In genomic region chr7:142568430-142569097, GRCh38 we compare ENCODE assay signal across 10 cellular contexts.
A peak's percentile ranks its signal among the peaks of the same experiment; 100 is the strongest.
DNase-seq lines count a peak whose midpoint lies in the region; ATAC-seq, FAIRE-seq and TF ChIP-seq lines count a peak whose summit lies in the region.
"Had no signal": no experiment of that assay in that cellular context is flagged by ENCODE, and none has a peak within 500 bp of the region (broad histone marks: within the 10 kb centered on the region; RNA-seq: fewer than 3 reads in every experiment).

No MANE protein-coding gene starts in this region.

- no peak for FAIRE-seq in K562 (lab: Jason Lieb, UNC)

- peaks cover 0 to 7% (median 4%) of the 10 kb centered on the region in 5 donors for H3K36me3 Mint-ChIP-seq in naive thymus-derived CD4-positive, alpha-beta T cell
- H3K36me3 Mint-ChIP-seq: stimulated activated memory B cell treated with anti-CD40 and anti-IgM and Interleukin-4, amounts not matched to agents 10 μg/mL and 1 μg/mL and 100 μg/mL, for 72 hours had no signal

- dilution Hi-C loops in IMR-90 (cut with HindIII; ENCODE audit: low sequenced_read_pairs, unreplicated experiment): no loop called here

- peak overlapping the region; percentile 93 for H2BK120ac ChIP-seq in IMR-90 (ENCODE audit: low read depth, low read length)

- peaks cover 0 to 19% of the 10 kb centered on the region in 2 experiments; a peak in 1 of 4 replicates for H3K79me1 ChIP-seq in IMR-90 (ENCODE audit: low read depth in 1 of 2, low read length in 2 of 2)

- 0% methylated on average over 1 of the region's 5 CpGs; no CpG with 5 or more reads in 1 of the 2 experiments for WGBS in IMR-90 (ENCODE audit: extremely low coverage in 2 of 2, insufficient read length in 1 of 2), 2 experiments
- WGBS in K562 (ENCODE audit: insufficient coverage, low coverage, missing lambda C conversion rate): under 1% methylated on average over 5 of the region's 5 CpGs

- peak overlapping the region; percentile 92; the same call in 1 of the 2 replicates for H2BK20ac ChIP-seq in IMR-90 (ENCODE audit: low read depth, low read length)

- TF ChIP-seq CTCF in IMR-90 (conservative IDR thresholded peaks at IDR 0.05; ENCODE audit: low read depth, low read length) (no peak), K562 (IDR thresholded peaks at IDR 0.05 in 2 of 3, conservative IDR thresholded peaks at IDR 0.05 in 1 of 3; ENCODE audit: insufficient read depth in 2 of 3, low read depth in 1 of 3, low read length in 3 of 3) (no peak), left ventricle myocardium inferior (IDR thresholded peaks at IDR 0.05; ENCODE audit: borderline replicate concordance) (no peak)

- DNase-seq in EH (ENCODE audit: low read depth) (peak; percentile 92), IMR-90 (peak; percentile 93), K562 (ENCODE audit: extremely low read depth in 1 of 4, low spot score in 3 of 4) (no peak), left ventricle myocardium inferior (no peak)
- no peak for DNase-seq in naive thymus-derived CD4-positive, alpha-beta T cell

- no peak overlapping the region; the same call in 1 of the 2 replicates for H3K4me2 ChIP-seq in IMR-90 (ENCODE audit: low read depth, low read length)
- H3K4me2 ChIP-seq in K562 (ENCODE audit: insufficient read depth, low read length): no peak overlapping the region

- no peak overlapping the region for H4K91ac ChIP-seq in IMR-90 (ENCODE audit: insufficient read depth, low read depth, low read length)

- H3K9me3 Mint-ChIP-seq in naive thymus-derived CD4-positive, alpha-beta T cell: no peaks in the 10 kb centered on the region
- H3K9me3 Mint-ChIP-seq: stimulated activated memory B cell treated with anti-CD40 and anti-IgM and Interleukin-4, amounts not matched to agents 10 μg/mL and 1 μg/mL and 100 μg/mL, for 72 hours had no signal

- H2BK15ac ChIP-seq in IMR-90 (ENCODE audit: low read depth, low read length): no peak overlapping the region

- peaks cover 0 to 10% (median 7%) of the 10 kb centered on the region in 7 donors for H3K4me1 Mint-ChIP-seq in naive thymus-derived CD4-positive, alpha-beta T cell

- TF ChIP-seq RAD21 in IMR-90 (IDR thresholded peaks at IDR 0.05; ENCODE audit: low read length) (no peak), K562 (CRISPR knock-in tag; conservative IDR thresholded peaks at IDR 0.05 in 1 of 2, IDR thresholded peaks at IDR 0.05 in 1 of 2) (no peak)

- peak; percentile 77 for ATAC-seq in IMR-90 (ENCODE audit: low read depth)
- ATAC-seq in K562: no peak
- ATAC-seq in naive thymus-derived CD4-positive, alpha-beta T cell: peak; percentile 71
- ATAC-seq in HG03439 (IDR thresholded peaks at IDR 0.05; ENCODE audit: unreplicated experiment): no peak
- ATAC-seq in HG02571 (IDR thresholded peaks at IDR 0.05; ENCODE audit: unreplicated experiment): no peak
- no peak for ATAC-seq in HG03095 (IDR thresholded peaks at IDR 0.05; ENCODE audit: unreplicated experiment)
- ATAC-seq: sciatic nerve had no signal

- H3K9me3 ChIP-seq in IMR-90 (ENCODE audit: control insufficient read depth, insufficient read depth, low read length) (no peaks in the 10 kb centered on the region), K562 (replicated peaks; ENCODE audit: control insufficient read depth, insufficient read depth, low read depth, low read length) (no peaks in the 10 kb centered on the region), left ventricle myocardium inferior (replicated peaks) (peaks cover 9% of the 10 kb centered on the region)
- H3K9me3 ChIP-seq in naive thymus-derived CD4-positive, alpha-beta T cell (ENCODE audit: control insufficient read depth in 2 of 3, low read length in 3 of 3): no peaks in the 10 kb centered on the region

- POLR2A ChIA-PET in IMR-90 (lab: Charles Lee; ENCODE audit: unreplicated experiment) (no interaction called here), K562 (lab: Yijun Ruan, JAX) (no interaction called here)
- POLR2A ChIA-PET in naive thymus-derived CD4-positive, alpha-beta T cell (lab: Charles Lee): no interaction called here

- TF ChIP-seq POLR2A in IMR-90 (IDR thresholded peaks at IDR 0.05; ENCODE audit: low read depth, low read length) (no peak), K562 (conservative IDR thresholded peaks at IDR 0.05) (no peak)

- no peak overlapping the region for H3K4me3 ChIP-seq in IMR-90 (ENCODE audit: insufficient read depth, low read depth, low read length)
- H3K4me3 ChIP-seq in K562: no peak overlapping the region
- no peak overlapping the region for H3K4me3 ChIP-seq in naive thymus-derived CD4-positive, alpha-beta T cell (ENCODE audit: low read length)
- H3K4me3 ChIP-seq in left ventricle myocardium inferior: no peak overlapping the region

- no peak for TF ChIP-seq EP300 in K562 (IDR thresholded peaks at IDR 0.05; ENCODE audit: low read length)

- H3K36me3 ChIP-seq in IMR-90 (ENCODE audit: control insufficient read depth, insufficient read depth, low read length) (no peaks in the 10 kb centered on the region), K562 (ENCODE audit: control insufficient read depth, insufficient read depth, low read length) (no peaks in the 10 kb centered on the region), left ventricle myocardium inferior (no peaks in the 10 kb centered on the region)
- H3K36me3 ChIP-seq in naive thymus-derived CD4-positive, alpha-beta T cell (ENCODE audit: control insufficient read depth in 2 of 3, insufficient read depth in 3 of 3, low read length in 3 of 3): no peaks in the 10 kb centered on the region

- intact Hi-C loops in IMR-90 (cut with micrococcal nuclease): no loop called here
- intact Hi-C loops in K562 (cut with micrococcal nuclease): no loop called here
- intact Hi-C loops in naive thymus-derived CD4-positive, alpha-beta T cell (cut with micrococcal nuclease): no loop called here
- intact Hi-C loops in left ventricle myocardium inferior (cut with micrococcal nuclease): no loop called here

- H3K9me1 ChIP-seq in IMR-90 (ENCODE audit: insufficient read depth, low read length) (peaks cover 22% of the 10 kb centered on the region), K562 (ENCODE audit: control insufficient read depth, insufficient read depth, low read length) (no peaks in the 10 kb centered on the region)

- peak overlapping the region; percentile 76 for H3K56ac ChIP-seq in IMR-90 (ENCODE audit: extremely low read depth, insufficient read depth, low read length)

- H2AK9ac ChIP-seq in IMR-90 (replicated peaks; ENCODE audit: low read depth, low read length, poor library complexity): no peak overlapping the region

- H3K4me1 ChIP-seq in IMR-90 (ENCODE audit: control insufficient read depth, insufficient read depth, low read length): peaks cover 19% of the 10 kb centered on the region
- no peaks in the 10 kb centered on the region for H3K4me1 ChIP-seq in K562 (replicated peaks in 1 of 2; ENCODE audit: control insufficient read depth in 2 of 2, insufficient read depth in 2 of 2, low read length in 2 of 2)
- H3K4me1 ChIP-seq in naive thymus-derived CD4-positive, alpha-beta T cell (ENCODE audit: control insufficient read depth in 2 of 2, insufficient read depth in 2 of 2, low read length in 2 of 2): no peaks in the 10 kb centered on the region
- H3K4me1 ChIP-seq in left ventricle myocardium inferior: no peaks in the 10 kb centered on the region

- no peaks in the 10 kb centered on the region for H4K20me1 ChIP-seq in IMR-90 (ENCODE audit: insufficient read depth, low read length)
- H4K20me1 ChIP-seq in K562 (replicated peaks; ENCODE audit: control insufficient read depth, insufficient read depth, low read length): no peaks in the 10 kb centered on the region

- no peak overlapping the region; the same call in 1 of the 2 replicates for H4K5ac ChIP-seq in IMR-90 (ENCODE audit: low read depth, low read length)

- peak overlapping the region in 1 of 2 experiments; percentile 86 for H4K8ac ChIP-seq in IMR-90 (ENCODE audit: low read depth in 2 of 2, low read length in 2 of 2)

- no peak overlapping the region for H2AFZ ChIP-seq in IMR-90 (replicated peaks; ENCODE audit: low read length, poor library complexity)
- no peak overlapping the region for H2AFZ ChIP-seq in K562 (ENCODE audit: low read depth, low read length)

- H3K27me3 ChIP-seq in IMR-90 (ENCODE audit: control insufficient read depth, insufficient read depth, low read length) (no peaks in the 10 kb centered on the region), K562 (ENCODE audit: control insufficient read depth in 2 of 2, insufficient read depth in 2 of 2, low read length in 2 of 2) (peaks cover 0 to 7% of the 10 kb centered on the region in 2 experiments; a peak in 2 of 5 replicates), left ventricle myocardium inferior (ENCODE audit: low read depth) (peaks cover 36% of the 10 kb centered on the region)
- H3K27me3 ChIP-seq in naive thymus-derived CD4-positive, alpha-beta T cell (ENCODE audit: control insufficient read depth in 2 of 2, insufficient read depth in 2 of 2, low read length in 2 of 2): no peaks in the 10 kb centered on the region

- H3K18ac ChIP-seq in IMR-90 (ENCODE audit: low read depth, low read length): no peak overlapping the region; the same call in 1 of the 2 replicates

- H2AK5ac ChIP-seq in IMR-90 (ENCODE audit: low read depth, low read length): no peak overlapping the region

- peak overlapping the region; percentile 90 for H2BK5ac ChIP-seq in IMR-90 (ENCODE audit: low read depth, low read length, poor library complexity, severe bottlenecking)

- peaks cover 0 to 14% (median 0%) of the 10 kb centered on the region in 5 donors for H3K27me3 Mint-ChIP-seq in naive thymus-derived CD4-positive, alpha-beta T cell

- no peak overlapping the region for H3K27ac ChIP-seq in IMR-90 (ENCODE audit: insufficient read depth, low read length)
- no peak overlapping the region for H3K27ac ChIP-seq in K562 (ENCODE audit: extremely low read depth, low read depth, low read length)
- no peak overlapping the region for H3K27ac ChIP-seq in naive thymus-derived CD4-positive, alpha-beta T cell (ENCODE audit: low read depth, low read length)
- no peak overlapping the region for H3K27ac ChIP-seq in left ventricle myocardium inferior (replicated peaks)

- H3K23ac ChIP-seq in IMR-90 (ENCODE audit: low read depth, low read length): no peak overlapping the region; the same call in 1 of the 2 replicates

- H3K9ac ChIP-seq in IMR-90 (ENCODE audit: low read depth, low read length) (no peak overlapping the region), K562 (ENCODE audit: insufficient read depth in 1 of 2, low read depth in 2 of 2, low read length in 2 of 2) (no peak overlapping the region)

- peak overlapping the region; percentile 71; the same call in 1 of the 2 replicates for H3K4ac ChIP-seq in IMR-90 (ENCODE audit: low read depth, low read length)

- no peak overlapping the region for H3K4me3 Mint-ChIP-seq in naive thymus-derived CD4-positive, alpha-beta T cell
- H3K4me3 Mint-ChIP-seq: stimulated activated memory B cell treated with anti-CD40 and anti-IgM and Interleukin-4, amounts not matched to agents 10 μg/mL and 1 μg/mL and 100 μg/mL, for 72 hours had no signal

- H3K79me2 ChIP-seq in K562 (ENCODE audit: control insufficient read depth, insufficient read depth, low read length): no peaks in the 10 kb centered on the region

- peak overlapping the region; percentile 77; the same call in 1 of the 2 replicates for H3K14ac ChIP-seq in IMR-90 (replicated peaks; ENCODE audit: low read depth, low read length)

- in situ Hi-C loops in IMR-90 (cut with MboI; ENCODE audit: low sequenced_read_pairs) (loop anchor here (25.0 kb wide), 1 partner anchor 1319 kb away; no protein-coding TSS in a partner anchor), K562 (cut with MboI) (no loop called here)

- CTCF ChIA-PET in IMR-90 (lab: Yijun Ruan, JAX): interaction anchor here (0.6 to 2.0 kb wide), 4 partner anchors 10 to 35 kb away, joined by 4 to 7 read pairs (median 4); no protein-coding TSS in a partner anchor
- CTCF ChIA-PET in K562 (lab: Yijun Ruan, JAX; ENCODE audit: low intra/inter-chr PET ratio): no interaction called here
- CTCF ChIA-PET in naive thymus-derived CD4-positive, alpha-beta T cell (lab: Charles Lee): interaction anchor here (1.0 kb wide), 1 partner anchor 10 kb away, joined by 3 read pairs; no protein-coding TSS in a partner anchor

- BruUV-seq in IMR-90 (replicated peaks; lab: Mats Ljungman, UMichigan) (no TSS peak), K562 (replicated peaks; lab: Mats Ljungman, UMichigan) (no TSS peak)

- H3K27ac Mint-ChIP-seq in naive thymus-derived CD4-positive, alpha-beta T cell: peak overlapping the region in 1 of 9 donors; percentile 58
- H3K27ac Mint-ChIP-seq: stimulated activated memory B cell treated with anti-CD40 and anti-IgM and Interleukin-4, amounts not matched to agents 10 μg/mL and 1 μg/mL and 100 μg/mL, for 72 hours had no signal

Comparison
In these comparisons a context has a peak if more than half of its experiments do, and no peak if none do; other contexts are left out.
1. DNase-seq: peak in EH (single experiment) and IMR-90 (single experiment); none in K562 (0 of 4), naive thymus-derived CD4-positive, alpha-beta T cell (0 of 9) and left ventricle myocardium inferior (single experiment).
2. ATAC-seq: peak in IMR-90 (single experiment) and naive thymus-derived CD4-positive, alpha-beta T cell (single experiment); none in K562 (single experiment), HG03439 (single experiment), HG02571 (single experiment) and HG03095 (single experiment).